ENCODE assay signal across 8 cellular contexts in genomic region chr7:114663502-114663901, GRCh38.
DNase-seq lines count a peak whose midpoint lies in the region; ATAC-seq lines count a peak whose summit lies in the region.

No MANE protein-coding gene starts in this region.

- peak; percentile 54 for DNase-seq in DMS53 treated with DMSO at 0.1 percent for 48 hours (lab: John Stamatoyannopoulos, UW; ENCODE audit: unreplicated experiment)
- peak; percentile 34 for DNase-seq in LHCN-M2 (ENCODE audit: low read depth)
- peak; percentile 29 for DNase-seq in SHP77 treated with DMSO at 0.1 percent for 48 hours (lab: John Stamatoyannopoulos, UW)
- peak; percentile 8 for DNase-seq in kidney glomerular epithelial cell (lab: John Stamatoyannopoulos, UW)
- no peak for DNase-seq in natural killer cell treated with Interleukin-12 subunit alpha and Interleukin-12 subunit beta and Interleukin-15 and Interleukin-18, amount 100 ng/mL, for 72 hours (ENCODE audit: low spot score)
- DNase-seq in stimulated activated naive CD8-positive, alpha-beta T cell treated with anti-CD3 and anti-CD28 coated beads, Interleukin-15, Interleukin-2, amounts not matched to agents 100 U/mL and 50 U/mL, for 24 hours, result no peak
- no peak for DNase-seq in GOT3 (lab: John Stamatoyannopoulos, UW)

- no peak for ATAC-seq in natural killer cell treated with Interleukin-12 subunit alpha and Interleukin-12 subunit beta and Interleukin-15 and Interleukin-18, amount 100 ng/mL, for 72 hours
- ATAC-seq in GM18520 (IDR thresholded peaks at IDR 0.05; ENCODE audit: unreplicated experiment), result no peak
- no peak for ATAC-seq in stimulated activated naive CD8-positive, alpha-beta T cell treated with anti-CD3 and anti-CD28 coated beads, Interleukin-15, Interleukin-2, amounts not matched to agents 100 U/mL and 50 U/mL, for 24 hours

- H3K9me3 Mint-ChIP-seq in natural killer cell treated with Interleukin-12 subunit alpha and Interleukin-12 subunit beta and Interleukin-15 and Interleukin-18, amount 100 ng/mL, for 72 hours, result peaks cover 2% of the 10 kb centered on the region

- H3K4me3 Mint-ChIP-seq in natural killer cell treated with Interleukin-12 subunit alpha and Interleukin-12 subunit beta and Interleukin-15 and Interleukin-18, amount 100 ng/mL, for 72 hours, result no peak overlapping the region

- no peaks in the 10 kb centered on the region for H3K4me1 Mint-ChIP-seq in natural killer cell treated with Interleukin-12 subunit alpha and Interleukin-12 subunit beta and Interleukin-15 and Interleukin-18, amount 100 ng/mL, for 72 hours (ENCODE audit: low read depth in 2 of 2)

- H3K36me3 Mint-ChIP-seq in natural killer cell treated with Interleukin-12 subunit alpha and Interleukin-12 subunit beta and Interleukin-15 and Interleukin-18, amount 100 ng/mL, for 72 hours, result no peaks in the 10 kb centered on the region

- H3K27ac Mint-ChIP-seq in natural killer cell treated with Interleukin-12 subunit alpha and Interleukin-12 subunit beta and Interleukin-15 and Interleukin-18, amount 100 ng/mL, for 72 hours, result no peak overlapping the region

- H3K27me3 Mint-ChIP-seq in natural killer cell treated with Interleukin-12 subunit alpha and Interleukin-12 subunit beta and Interleukin-15 and Interleukin-18, amount 100 ng/mL, for 72 hours, result no peaks in the 10 kb centered on the region

Comparison
In these comparisons a context has a peak if more than half of its experiments do, and no peak if none do; other contexts are left out.
1. DNase-seq: peak in DMS53 treated with DMSO at 0.1 percent for 48 hours (single experiment), LHCN-M2 (single experiment), SHP77 treated with DMSO at 0.1 percent for 48 hours (single experiment) and kidney glomerular epithelial cell (single experiment); none in natural killer cell treated with Interleukin-12 subunit alpha and Interleukin-12 subunit beta and Interleukin-15 and Interleukin-18, amount 100 ng/mL, for 72 hours (single experiment), stimulated activated naive CD8-positive, alpha-beta T cell treated with anti-CD3 and anti-CD28 coated beads, Interleukin-15, Interleukin-2, amounts not matched to agents 100 U/mL and 50 U/mL, for 24 hours (single experiment) and GOT3 (single experiment).